ENCODE assay signal across 11 cellular contexts in the genomic region with DNA sequence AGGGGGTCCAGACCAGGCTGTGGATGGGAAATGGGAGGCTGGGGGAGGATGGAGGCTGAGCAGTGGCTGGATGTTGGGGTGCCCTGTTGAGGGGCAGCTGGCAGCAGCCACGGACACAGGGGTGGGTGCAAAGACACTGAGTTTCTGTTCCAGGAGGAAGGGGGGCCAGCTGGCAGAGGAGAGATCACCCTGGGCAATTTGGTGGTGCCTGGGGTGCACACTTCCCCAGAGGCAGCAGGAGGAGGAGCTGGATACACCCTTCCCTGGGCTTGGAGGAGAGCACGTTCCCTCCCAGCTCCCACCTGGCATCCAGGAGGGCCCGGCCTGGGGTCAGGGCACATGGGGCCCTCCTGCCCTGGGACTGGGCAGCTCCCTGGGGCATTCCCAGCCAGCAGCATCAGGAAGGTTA. TPM values are rescaled to one million over a fixed set of nuclear protein-coding genes. Genes with fewer than 3 reads are reported as not detected.
A peak's percentile ranks its signal among the peaks of the same experiment; 100 is the strongest.
DNase-seq lines count a peak whose midpoint lies in the region; TF ChIP-seq lines count a peak whose summit lies in the region.
"Had no signal": no experiment of that assay in that cellular context is flagged by ENCODE, and none has a peak within 500 bp of the region (broad histone marks: within the 10 kb centered on the region; RNA-seq: fewer than 3 reads in every experiment).

No MANE protein-coding gene starts in this region.

- peak overlapping the region; percentile 93 for H3K27ac Mint-ChIP-seq in dendritic cell treated with granulocyte-macrophage colony-stimulating factor and Interleukin-4, amounts not matched to agents 40 ng/mL and 50 ng/mL, for 4 days

- peaks cover 59% of the 10 kb centered on the region for H3K4me1 Mint-ChIP-seq in dendritic cell treated with granulocyte-macrophage colony-stimulating factor and Interleukin-4, amounts not matched to agents 40 ng/mL and 50 ng/mL, for 4 days (ENCODE audit: low read depth)

- no peak overlapping the region for H2AFZ ChIP-seq in osteoblast (ENCODE audit: low read length)

- H3K9me3 ChIP-seq in osteoblast (ENCODE audit: low read depth, low read length), result no peaks in the 10 kb centered on the region
- H3K9me3 ChIP-seq: neutrophil had no signal

- H3K4me1 ChIP-seq in osteoblast (ENCODE audit: insufficient read depth, low read length), result peaks cover 14% of the 10 kb centered on the region
- H3K4me1 ChIP-seq: foreskin keratinocyte had no signal

- H4K20me1 ChIP-seq in osteoblast (ENCODE audit: insufficient read depth, low read length), result peaks cover 23% of the 10 kb centered on the region

- intact Hi-C loops in dendritic cell treated with granulocyte-macrophage colony-stimulating factor and Interleukin-4, amounts not matched to agents 40 ng/mL and 50 ng/mL, for 4 days (cut with micrococcal nuclease), result loop anchor here (2.0 to 5.0 kb wide), 3 partner anchors 76 to 286 kb away; partner anchors contain the start of genes DGKQ, PCGF3, PIGG and ZNF721

- H3K27ac ChIP-seq in 22Rv1 (peak overlapping the region; percentile 99), osteoblast (ENCODE audit: low read depth, low read length) (no peak overlapping the region)
- H3K27ac ChIP-seq: foreskin keratinocyte had no signal

- peak overlapping the region; percentile 33 for H3K4me3 Mint-ChIP-seq in dendritic cell treated with granulocyte-macrophage colony-stimulating factor and Interleukin-4, amounts not matched to agents 40 ng/mL and 50 ng/mL, for 4 days

- H3K4me3 ChIP-seq in H7 (ENCODE audit: insufficient read depth, low read depth, low read length) (no peak overlapping the region), osteoblast (ENCODE audit: insufficient read depth, low read length) (no peak overlapping the region)

- H3K27me3 ChIP-seq in H7 (ENCODE audit: control insufficient read depth, insufficient read depth, low read length) (peaks cover 27% of the 10 kb centered on the region), osteoblast (ENCODE audit: insufficient read depth, low read length) (peaks cover 26% of the 10 kb centered on the region)

- DNase-seq in H7 (peak; percentile 23), osteoblast (ENCODE audit: insufficient read length, low spot score, missing footprints) (peak; percentile 32), T-helper 2 cell (no peak), SKM-1 (lab: John Stamatoyannopoulos, UW; ENCODE audit: unreplicated experiment) (no peak), DMS 273 (lab: John Stamatoyannopoulos, UW; ENCODE audit: unreplicated experiment) (no peak), glomerular visceral epithelial cell (ENCODE audit: extremely low spot score) (no peak)
- DNase-seq: foreskin keratinocyte, NCI-H2029 had no signal

- peaks cover 37% of the 10 kb centered on the region for H3K36me3 Mint-ChIP-seq in dendritic cell treated with granulocyte-macrophage colony-stimulating factor and Interleukin-4, amounts not matched to agents 40 ng/mL and 50 ng/mL, for 4 days (ENCODE audit: low read depth)

- TF ChIP-seq CTCF in 22Rv1 (IDR thresholded peaks at IDR 0.05) (no peak), osteoblast (IDR thresholded peaks at IDR 0.05; ENCODE audit: extremely low read depth, low read depth, low read length) (no peak)

- peaks cover 35% of the 10 kb centered on the region for H3K79me2 ChIP-seq in osteoblast (ENCODE audit: insufficient read depth, low read length)

- H3K27me3 Mint-ChIP-seq in dendritic cell treated with granulocyte-macrophage colony-stimulating factor and Interleukin-4, amounts not matched to agents 40 ng/mL and 50 ng/mL, for 4 days, result peaks cover 43% of the 10 kb centered on the region

- no peaks in the 10 kb centered on the region for H3K9me3 Mint-ChIP-seq in dendritic cell treated with granulocyte-macrophage colony-stimulating factor and Interleukin-4, amounts not matched to agents 40 ng/mL and 50 ng/mL, for 4 days

- H3K36me3 ChIP-seq in H7 (replicated peaks; ENCODE audit: control insufficient read depth, insufficient read depth, low read length) (peaks cover 9% of the 10 kb centered on the region), osteoblast (ENCODE audit: insufficient read depth, low read length) (peaks cover 23% of the 10 kb centered on the region)

- H3K4me2 ChIP-seq in osteoblast (ENCODE audit: insufficient read depth, low read length), result no peak overlapping the region

RNA-seq across cellular contexts. Expression of gene CPLX1, which starts 42.8 kb away (rescaled TPM):
- total RNA-seq in H7 (2014; rRNA removed; shearing (Covaris generic)), result 0.15 and 0.62 TPM in 2 replicates
- not detected in 2 replicates for total RNA-seq in osteoblast

Comparison
In these comparisons a context has a peak if more than half of its experiments do, and no peak if none do; other contexts are left out.
1. DNase-seq: peak in H7 (single experiment) and osteoblast (single experiment); none in T-helper 2 cell (0 of 5), SKM-1 (single experiment), DMS 273 (single experiment) and glomerular visceral epithelial cell (single experiment).